In the genomic region with DNA sequence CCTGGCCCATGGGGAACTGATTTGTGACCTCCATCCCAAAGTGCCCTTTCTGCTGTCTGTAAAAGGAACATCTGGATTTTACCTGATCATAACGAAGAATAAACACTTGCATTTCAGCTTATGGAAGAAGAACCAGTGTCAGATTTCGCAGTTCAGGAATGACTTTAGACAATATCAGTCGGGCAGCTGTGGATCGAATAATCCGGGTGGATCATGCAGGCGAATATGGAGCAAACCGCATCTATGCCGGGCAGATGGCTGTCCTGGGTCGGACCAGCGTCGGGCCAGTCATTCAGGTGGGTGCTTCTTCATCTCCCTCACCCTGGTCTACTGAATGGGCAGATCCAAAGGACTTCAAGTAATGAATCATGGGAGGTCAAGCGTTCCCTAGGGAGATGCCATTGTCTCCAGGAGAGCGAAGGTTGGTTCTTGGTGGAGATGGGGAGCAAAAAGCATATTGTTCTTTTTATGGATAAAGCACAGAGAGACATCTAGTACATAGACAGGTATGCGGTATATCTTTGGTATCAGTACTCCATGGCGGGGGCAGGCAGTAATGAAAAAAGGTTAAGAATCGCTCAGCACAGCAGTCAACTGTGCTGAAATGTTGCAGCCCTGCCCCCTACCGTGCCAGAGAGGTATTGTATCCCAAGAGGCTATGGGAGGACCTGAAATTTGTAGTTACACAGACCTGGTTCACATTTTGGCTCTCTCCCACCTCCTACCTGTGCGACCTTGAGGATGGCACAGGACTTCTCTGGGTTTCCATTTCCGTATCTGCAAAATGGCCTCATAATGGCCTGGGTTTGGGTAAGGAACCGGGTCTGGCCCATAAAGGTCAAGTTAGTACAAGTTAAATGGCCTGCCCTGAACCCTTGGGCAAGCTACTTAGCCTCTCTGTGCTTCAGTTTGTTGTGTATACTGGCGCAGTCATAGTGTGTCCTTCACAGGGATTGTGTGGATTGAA, we compare ENCODE assay signal across 8 cellular contexts. TPM values are rescaled to one million over a fixed set of nuclear protein-coding genes. Genes with fewer than 3 reads are reported as not detected.
DNase-seq lines count a peak whose midpoint lies in the region; ATAC-seq and TF ChIP-seq lines count a peak whose summit lies in the region.

No MANE protein-coding gene starts in this region.

- DNase-seq in Caki2 (ENCODE audit: low read depth) (peak; percentile 64), MCF 10A (ENCODE audit: unreplicated experiment) (peak; percentile 75), kidney epithelial cell (ENCODE audit: low read depth) (no peak), DMS153 (lab: John Stamatoyannopoulos, UW) (no peak)
- DNase-seq in T-helper 2 cell treated with Interferon-gamma antibody and Interleukin-4, amounts not matched to agents 5 μg/mL and 100 μg/mL, for 36 hours (ENCODE audit: low spot score), result peak; percentile 35
- peak in 2 of 3 experiments; percentile 23 to 59 for DNase-seq in stimulated activated CD4-positive, alpha-beta T cell treated with anti-CD3 and anti-CD28 coated beads, TNF-alpha, amount 100 ng/mL, for 24 hours (ENCODE audit: low read depth in 3 of 3)

- no peak overlapping the region for H3K4me3 ChIP-seq in kidney epithelial cell (ENCODE audit: low read depth, low read length)

- no peaks in the 10 kb centered on the region for H3K9me3 Mint-ChIP-seq in IgD-negative memory B cell
- H3K9me3 Mint-ChIP-seq in T-helper 2 cell treated with Interferon-gamma antibody and Interleukin-4, amounts not matched to agents 5 μg/mL and 100 μg/mL, for 36 hours, result no peaks in the 10 kb centered on the region
- no peaks in the 10 kb centered on the region for H3K9me3 Mint-ChIP-seq in MCF 10A (ENCODE audit: unreplicated experiment)

- peaks cover 7 to 11% (median 8%) of the 10 kb centered on the region in 3 donors for H3K4me1 Mint-ChIP-seq in IgD-negative memory B cell
- peaks cover 5% of the 10 kb centered on the region for H3K4me1 Mint-ChIP-seq in T-helper 2 cell treated with Interferon-gamma antibody and Interleukin-4, amounts not matched to agents 5 μg/mL and 100 μg/mL, for 36 hours (ENCODE audit: low read depth)
- peaks cover 9% of the 10 kb centered on the region for H3K4me1 Mint-ChIP-seq in MCF 10A (ENCODE audit: insufficient read depth, unreplicated experiment)

- no peaks in the 10 kb centered on the region for H3K27me3 ChIP-seq in kidney epithelial cell (ENCODE audit: control insufficient read depth, insufficient read depth, low read length)

- peaks cover 11% of the 10 kb centered on the region for H3K36me3 Mint-ChIP-seq in IgD-negative memory B cell
- peaks cover 2% of the 10 kb centered on the region for H3K36me3 Mint-ChIP-seq in T-helper 2 cell treated with Interferon-gamma antibody and Interleukin-4, amounts not matched to agents 5 μg/mL and 100 μg/mL, for 36 hours (ENCODE audit: low read depth)
- H3K36me3 Mint-ChIP-seq in MCF 10A (ENCODE audit: insufficient read depth, unreplicated experiment), result peaks cover 38% of the 10 kb centered on the region

- ATAC-seq in GM19395 (IDR thresholded peaks at IDR 0.05; ENCODE audit: unreplicated experiment), result no peak

- peak overlapping the region; percentile 3 to 40 (median 36) for H3K27ac Mint-ChIP-seq in IgD-negative memory B cell
- H3K27ac Mint-ChIP-seq in T-helper 2 cell treated with Interferon-gamma antibody and Interleukin-4, amounts not matched to agents 5 μg/mL and 100 μg/mL, for 36 hours, result no peak overlapping the region
- no peak overlapping the region for H3K27ac Mint-ChIP-seq in MCF 10A (ENCODE audit: low read depth, unreplicated experiment)

- POLR2A ChIA-PET in MCF 10A (lab: Yijun Ruan, JAX), result interaction anchor here (0.7 to 2.2 kb wide), 3 partner anchors 66 to 89 kb away, joined by 3 to 4 read pairs (median 3); a partner anchor contains a TSS

- H3K27me3 Mint-ChIP-seq in IgD-negative memory B cell, result no peaks in the 10 kb centered on the region
- no peaks in the 10 kb centered on the region for H3K27me3 Mint-ChIP-seq in T-helper 2 cell treated with Interferon-gamma antibody and Interleukin-4, amounts not matched to agents 5 μg/mL and 100 μg/mL, for 36 hours (ENCODE audit: low read depth)
- H3K27me3 Mint-ChIP-seq in MCF 10A (ENCODE audit: insufficient read depth, unreplicated experiment), result no peaks in the 10 kb centered on the region

- in situ Hi-C loops in Caki2 (cut with HindIII; ENCODE audit: low pct_unique_long_range_greater_than_20kb, low sequenced_read_pairs), result no loop called here

- TF ChIP-seq CTCF in MCF 10A (IDR thresholded peaks at IDR 0.05; ENCODE audit: unreplicated experiment) (peak; percentile 88), kidney epithelial cell (IDR thresholded peaks at IDR 0.05; ENCODE audit: insufficient read depth, low read length, poor library complexity, severe bottlenecking) (peak; percentile 74)

- BruUV-seq in MCF 10A (replicated peaks; lab: Mats Ljungman, UMichigan), result no TSS peak

- CTCF ChIA-PET in MCF 10A (lab: Yijun Ruan, JAX), result interaction anchor here (0.6 to 7.2 kb wide), 35 partner anchors 9 to 1170 kb away, joined by 3 to 202 read pairs (median 4); a partner anchor contains a TSS

- intact Hi-C loops in MCF 10A (cut with micrococcal nuclease), result loop anchor here (1.0 kb wide), 1 partner anchor 89 kb away; a partner anchor contains a TSS

- H3K36me3 ChIP-seq in kidney epithelial cell (ENCODE audit: control insufficient read depth, insufficient read depth, low read length), result no peaks in the 10 kb centered on the region

- H3K4me3 Mint-ChIP-seq in IgD-negative memory B cell, result peak overlapping the region in 1 of 4 donors; percentile 43
- H3K4me3 Mint-ChIP-seq in T-helper 2 cell treated with Interferon-gamma antibody and Interleukin-4, amounts not matched to agents 5 μg/mL and 100 μg/mL, for 36 hours, result no peak overlapping the region
- no peak overlapping the region for H3K4me3 Mint-ChIP-seq in MCF 10A (ENCODE audit: unreplicated experiment)

RNA-seq across cellular contexts. Expression of a gene that starts 4.7 kb away (rescaled TPM):
- total RNA-seq in Caki2 (2014; rRNA removed; shearing (Covaris generic); ENCODE audit: low replicate concordance), result 35.6 and 49.5 TPM in 2 replicates
- polyA plus RNA-seq in IgD-negative memory B cell, result 15.4 TPM
- total RNA-seq in MCF 10A (2022) (19.0 and 21.4 TPM in 2 replicates), kidney epithelial cell (20.1 and 22.0 TPM in 2 replicates)

RNA-seq across cellular contexts. Expression of a gene that starts 41.7 kb away (rescaled TPM):
- total RNA-seq in Caki2 (2014; rRNA removed; shearing (Covaris generic); ENCODE audit: low replicate concordance), result 19.7 and 29.0 TPM in 2 replicates
- 4.7 TPM for polyA plus RNA-seq in IgD-negative memory B cell
- total RNA-seq in MCF 10A (2022), result 49.3 and 53.7 TPM in 2 replicates
- 71.8 and 90.2 TPM in 2 replicates for total RNA-seq in kidney epithelial cell

Comparison
In these comparisons a context has a peak if more than half of its experiments do, and no peak if none do; other contexts are left out.
1. DNase-seq: peak in Caki2 (single experiment), T-helper 2 cell treated with Interferon-gamma antibody and Interleukin-4, amounts not matched to agents 5 μg/mL and 100 μg/mL, for 36 hours (single experiment), MCF 10A (single experiment) and stimulated activated CD4-positive, alpha-beta T cell treated with anti-CD3 and anti-CD28 coated beads, TNF-alpha, amount 100 ng/mL, for 24 hours (2 of 3); none in kidney epithelial cell (single experiment) and DMS153 (single experiment).
2. H3K27ac Mint-ChIP-seq: peak in IgD-negative memory B cell (3 of 3); none in T-helper 2 cell treated with Interferon-gamma antibody and Interleukin-4, amounts not matched to agents 5 μg/mL and 100 μg/mL, for 36 hours (single experiment) and MCF 10A (single experiment).